Comparison of ENCODE assay signal across 1 cellular context in the genomic region with DNA sequence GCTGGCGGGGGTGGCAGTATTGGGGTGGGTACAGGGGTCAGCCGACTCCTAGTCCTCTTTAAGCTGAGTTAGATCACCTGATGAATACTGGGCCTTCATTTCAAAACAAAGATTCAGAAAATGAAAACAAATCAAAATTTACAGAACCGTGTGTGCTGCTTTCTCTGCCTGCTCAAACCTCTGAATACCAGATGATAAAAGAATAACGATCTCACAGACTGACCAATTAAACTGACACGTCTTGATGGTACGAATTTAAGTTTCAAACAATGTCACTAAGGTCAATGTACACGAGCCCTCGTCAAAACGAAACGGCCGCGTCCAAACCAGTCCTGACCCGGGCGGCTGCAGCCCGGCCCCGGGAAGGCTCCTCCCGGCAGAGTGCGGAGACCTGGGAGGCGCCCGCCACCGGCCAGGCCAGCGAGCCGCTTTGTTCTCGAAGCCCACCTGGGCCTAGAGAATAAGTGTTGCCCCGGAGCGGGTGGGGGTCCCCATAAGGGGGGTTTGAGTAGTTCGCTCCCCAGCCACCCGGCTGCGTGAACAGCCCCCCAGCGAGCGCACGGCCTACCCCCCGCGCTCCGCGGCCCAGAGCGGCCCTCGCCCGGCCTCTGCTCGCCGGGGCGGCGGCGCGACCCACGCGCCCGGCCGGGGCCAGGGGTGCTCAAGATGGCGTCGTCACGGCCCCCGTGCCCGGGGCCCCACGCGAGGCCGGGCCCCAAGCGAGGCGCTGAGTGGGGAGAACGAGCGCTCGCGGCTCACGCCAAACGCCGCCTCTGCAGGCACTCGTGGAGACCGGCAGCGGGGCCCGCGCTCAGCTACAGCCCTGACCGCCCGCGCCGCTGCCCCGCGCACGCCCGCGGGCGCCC.
TF ChIP-seq lines count a peak whose summit lies in the region.

No MANE protein-coding gene starts in this region.

TF ChIP-seq in HepG2, 621 proteins besides CTCF, POLR2A, EP300 and RAD21 (continued from another document and continues in another):
- TF ChIP-seq, protein P1, sequence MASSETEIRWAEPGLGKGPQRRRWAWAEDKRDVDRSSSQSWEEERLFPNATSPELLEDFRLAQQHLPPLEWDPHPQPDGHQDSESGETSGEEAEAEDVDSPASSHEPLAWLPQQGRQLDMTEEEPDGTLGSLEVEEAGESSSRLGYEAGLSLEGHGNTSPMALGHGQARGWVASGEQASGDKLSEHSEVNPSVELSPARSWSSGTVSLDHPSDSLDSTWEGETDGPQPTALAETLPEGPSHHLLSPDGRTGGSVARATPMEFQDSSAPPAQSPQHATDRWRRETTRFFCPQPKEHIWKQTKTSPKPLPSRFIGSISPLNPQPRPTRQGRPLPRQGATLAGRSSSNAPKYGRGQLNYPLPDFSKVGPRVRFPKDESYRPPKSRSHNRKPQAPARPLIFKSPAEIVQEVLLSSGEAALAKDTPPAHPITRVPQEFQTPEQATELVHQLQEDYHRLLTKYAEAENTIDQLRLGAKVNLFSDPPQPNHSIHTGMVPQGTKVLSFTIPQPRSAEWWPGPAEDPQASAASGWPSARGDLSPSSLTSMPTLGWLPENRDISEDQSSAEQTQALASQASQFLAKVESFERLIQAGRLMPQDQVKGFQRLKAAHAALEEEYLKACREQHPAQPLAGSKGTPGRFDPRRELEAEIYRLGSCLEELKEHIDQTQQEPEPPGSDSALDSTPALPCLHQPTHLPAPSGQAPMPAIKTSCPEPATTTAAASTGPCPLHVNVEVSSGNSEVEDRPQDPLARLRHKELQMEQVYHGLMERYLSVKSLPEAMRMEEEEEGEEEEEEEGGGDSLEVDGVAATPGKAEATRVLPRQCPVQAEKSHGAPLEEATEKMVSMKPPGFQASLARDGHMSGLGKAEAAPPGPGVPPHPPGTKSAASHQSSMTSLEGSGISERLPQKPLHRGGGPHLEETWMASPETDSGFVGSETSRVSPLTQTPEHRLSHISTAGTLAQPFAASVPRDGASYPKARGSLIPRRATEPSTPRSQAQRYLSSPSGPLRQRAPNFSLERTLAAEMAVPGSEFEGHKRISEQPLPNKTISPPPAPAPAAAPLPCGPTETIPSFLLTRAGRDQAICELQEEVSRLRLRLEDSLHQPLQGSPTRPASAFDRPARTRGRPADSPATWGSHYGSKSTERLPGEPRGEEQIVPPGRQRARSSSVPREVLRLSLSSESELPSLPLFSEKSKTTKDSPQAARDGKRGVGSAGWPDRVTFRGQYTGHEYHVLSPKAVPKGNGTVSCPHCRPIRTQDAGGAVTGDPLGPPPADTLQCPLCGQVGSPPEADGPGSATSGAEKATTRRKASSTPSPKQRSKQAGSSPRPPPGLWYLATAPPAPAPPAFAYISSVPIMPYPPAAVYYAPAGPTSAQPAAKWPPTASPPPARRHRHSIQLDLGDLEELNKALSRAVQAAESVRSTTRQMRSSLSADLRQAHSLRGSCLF (CRISPR knock-in tag; IDR thresholded peaks at IDR 0.05; ENCODE audit: borderline replicate concordance) = peak; percentile 59; the same call in 1 of the 2 replicates
- TF ChIP-seq, protein P2, sequence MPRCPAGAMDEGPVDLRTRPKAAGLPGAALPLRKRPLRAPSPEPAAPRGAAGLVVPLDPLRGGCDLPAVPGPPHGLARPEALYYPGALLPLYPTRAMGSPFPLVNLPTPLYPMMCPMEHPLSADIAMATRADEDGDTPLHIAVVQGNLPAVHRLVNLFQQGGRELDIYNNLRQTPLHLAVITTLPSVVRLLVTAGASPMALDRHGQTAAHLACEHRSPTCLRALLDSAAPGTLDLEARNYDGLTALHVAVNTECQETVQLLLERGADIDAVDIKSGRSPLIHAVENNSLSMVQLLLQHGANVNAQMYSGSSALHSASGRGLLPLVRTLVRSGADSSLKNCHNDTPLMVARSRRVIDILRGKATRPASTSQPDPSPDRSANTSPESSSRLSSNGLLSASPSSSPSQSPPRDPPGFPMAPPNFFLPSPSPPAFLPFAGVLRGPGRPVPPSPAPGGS (CRISPR knock-in tag; IDR thresholded peaks at IDR 0.05) = no peak
- TF ChIP-seq SP2 (CRISPR knock-in tag; IDR thresholded peaks at IDR 0.05) = peak; percentile 46; the same call in 1 of the 2 replicates
- no peak for TF ChIP-seq TBX3 (IDR thresholded peaks at IDR 0.05; ENCODE audit: borderline replicate concordance)
- no peak for TF ChIP-seq ARNTL (CRISPR knock-in tag; IDR thresholded peaks at IDR 0.05)
- no peak; the same call in 1 of the 2 replicates for TF ChIP-seq NFKB2 (CRISPR knock-in tag; IDR thresholded peaks at IDR 0.05; ENCODE audit: borderline replicate concordance)
- peak; percentile 70 for TF ChIP-seq ZNF274 (CRISPR knock-in tag; IDR thresholded peaks at IDR 0.05)
- TF ChIP-seq, protein P3, sequence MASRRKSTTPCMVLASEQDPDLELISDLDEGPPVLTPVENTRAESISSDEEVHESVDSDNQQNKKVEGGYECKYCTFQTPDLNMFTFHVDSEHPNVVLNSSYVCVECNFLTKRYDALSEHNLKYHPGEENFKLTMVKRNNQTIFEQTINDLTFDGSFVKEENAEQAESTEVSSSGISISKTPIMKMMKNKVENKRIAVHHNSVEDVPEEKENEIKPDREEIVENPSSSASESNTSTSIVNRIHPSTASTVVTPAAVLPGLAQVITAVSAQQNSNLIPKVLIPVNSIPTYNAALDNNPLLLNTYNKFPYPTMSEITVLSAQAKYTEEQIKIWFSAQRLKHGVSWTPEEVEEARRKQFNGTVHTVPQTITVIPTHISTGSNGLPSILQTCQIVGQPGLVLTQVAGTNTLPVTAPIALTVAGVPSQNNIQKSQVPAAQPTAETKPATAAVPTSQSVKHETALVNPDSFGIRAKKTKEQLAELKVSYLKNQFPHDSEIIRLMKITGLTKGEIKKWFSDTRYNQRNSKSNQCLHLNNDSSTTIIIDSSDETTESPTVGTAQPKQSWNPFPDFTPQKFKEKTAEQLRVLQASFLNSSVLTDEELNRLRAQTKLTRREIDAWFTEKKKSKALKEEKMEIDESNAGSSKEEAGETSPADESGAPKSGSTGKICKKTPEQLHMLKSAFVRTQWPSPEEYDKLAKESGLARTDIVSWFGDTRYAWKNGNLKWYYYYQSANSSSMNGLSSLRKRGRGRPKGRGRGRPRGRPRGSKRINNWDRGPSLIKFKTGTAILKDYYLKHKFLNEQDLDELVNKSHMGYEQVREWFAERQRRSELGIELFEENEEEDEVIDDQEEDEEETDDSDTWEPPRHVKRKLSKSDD (CRISPR knock-in tag; IDR thresholded peaks at IDR 0.05; ENCODE audit: low read depth) = peak; percentile 1; the same call in 1 of the 2 replicates
- no peak for TF ChIP-seq ZNF121 (CRISPR knock-in tag; IDR thresholded peaks at IDR 0.05)
- TF ChIP-seq, protein P4, sequence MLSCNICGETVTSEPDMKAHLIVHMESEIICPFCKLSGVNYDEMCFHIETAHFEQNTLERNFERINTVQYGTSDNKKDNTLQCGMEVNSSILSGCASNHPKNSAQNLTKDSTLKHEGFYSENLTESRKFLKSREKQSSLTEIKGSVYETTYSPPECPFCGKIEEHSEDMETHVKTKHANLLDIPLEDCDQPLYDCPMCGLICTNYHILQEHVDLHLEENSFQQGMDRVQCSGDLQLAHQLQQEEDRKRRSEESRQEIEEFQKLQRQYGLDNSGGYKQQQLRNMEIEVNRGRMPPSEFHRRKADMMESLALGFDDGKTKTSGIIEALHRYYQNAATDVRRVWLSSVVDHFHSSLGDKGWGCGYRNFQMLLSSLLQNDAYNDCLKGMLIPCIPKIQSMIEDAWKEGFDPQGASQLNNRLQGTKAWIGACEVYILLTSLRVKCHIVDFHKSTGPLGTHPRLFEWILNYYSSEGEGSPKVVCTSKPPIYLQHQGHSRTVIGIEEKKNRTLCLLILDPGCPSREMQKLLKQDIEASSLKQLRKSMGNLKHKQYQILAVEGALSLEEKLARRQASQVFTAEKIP (CRISPR knock-in tag; IDR thresholded peaks at IDR 0.05; ENCODE audit: borderline replicate concordance) = no peak
- TF ChIP-seq, protein P5, sequence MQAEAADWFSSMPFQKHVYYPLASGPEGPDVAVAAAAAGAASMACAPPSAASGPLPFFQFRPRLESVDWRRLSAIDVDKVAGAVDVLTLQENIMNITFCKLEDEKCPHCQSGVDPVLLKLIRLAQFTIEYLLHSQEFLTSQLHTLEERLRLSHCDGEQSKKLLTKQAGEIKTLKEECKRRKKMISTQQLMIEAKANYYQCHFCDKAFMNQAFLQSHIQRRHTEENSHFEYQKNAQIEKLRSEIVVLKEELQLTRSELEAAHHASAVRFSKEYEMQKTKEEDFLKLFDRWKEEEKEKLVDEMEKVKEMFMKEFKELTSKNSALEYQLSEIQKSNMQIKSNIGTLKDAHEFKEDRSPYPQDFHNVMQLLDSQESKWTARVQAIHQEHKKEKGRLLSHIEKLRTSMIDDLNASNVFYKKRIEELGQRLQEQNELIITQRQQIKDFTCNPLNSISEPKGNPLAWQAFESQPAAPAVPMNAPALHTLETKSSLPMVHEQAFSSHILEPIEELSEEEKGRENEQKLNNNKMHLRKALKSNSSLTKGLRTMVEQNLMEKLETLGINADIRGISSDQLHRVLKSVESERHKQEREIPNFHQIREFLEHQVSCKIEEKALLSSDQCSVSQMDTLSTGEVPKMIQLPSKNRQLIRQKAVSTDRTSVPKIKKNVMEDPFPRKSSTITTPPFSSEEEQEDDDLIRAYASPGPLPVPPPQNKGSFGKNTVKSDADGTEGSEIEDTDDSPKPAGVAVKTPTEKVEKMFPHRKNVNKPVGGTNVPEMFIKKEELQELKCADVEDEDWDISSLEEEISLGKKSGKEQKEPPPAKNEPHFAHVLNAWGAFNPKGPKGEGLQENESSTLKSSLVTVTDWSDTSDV (CRISPR knock-in tag; IDR thresholded peaks at IDR 0.05) = no peak
- TF ChIP-seq ERF (CRISPR knock-in tag; IDR thresholded peaks at IDR 0.05) = peak; percentile 23; the same call in 1 of the 2 replicates
- no peak for TF ChIP-seq JUND (CRISPR knock-in tag; IDR thresholded peaks at IDR 0.05)
- TF ChIP-seq MIER2 (CRISPR knock-in tag; IDR thresholded peaks at IDR 0.05) = no peak
- no peak for TF ChIP-seq CEBPB (IDR thresholded peaks at IDR 0.05; ENCODE audit: borderline replicate concordance, low read depth, low read length)
- TF ChIP-seq, protein P6, sequence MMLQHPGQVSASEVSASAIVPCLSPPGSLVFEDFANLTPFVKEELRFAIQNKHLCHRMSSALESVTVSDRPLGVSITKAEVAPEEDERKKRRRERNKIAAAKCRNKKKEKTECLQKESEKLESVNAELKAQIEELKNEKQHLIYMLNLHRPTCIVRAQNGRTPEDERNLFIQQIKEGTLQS (CRISPR knock-in tag; IDR thresholded peaks at IDR 0.05) = no peak
- TF ChIP-seq MLLT10 (CRISPR knock-in tag; IDR thresholded peaks at IDR 0.05) = 0 out of 2 replicates have a peak, but pooled peaks have one; percentile 86
- TF ChIP-seq, protein P7, sequence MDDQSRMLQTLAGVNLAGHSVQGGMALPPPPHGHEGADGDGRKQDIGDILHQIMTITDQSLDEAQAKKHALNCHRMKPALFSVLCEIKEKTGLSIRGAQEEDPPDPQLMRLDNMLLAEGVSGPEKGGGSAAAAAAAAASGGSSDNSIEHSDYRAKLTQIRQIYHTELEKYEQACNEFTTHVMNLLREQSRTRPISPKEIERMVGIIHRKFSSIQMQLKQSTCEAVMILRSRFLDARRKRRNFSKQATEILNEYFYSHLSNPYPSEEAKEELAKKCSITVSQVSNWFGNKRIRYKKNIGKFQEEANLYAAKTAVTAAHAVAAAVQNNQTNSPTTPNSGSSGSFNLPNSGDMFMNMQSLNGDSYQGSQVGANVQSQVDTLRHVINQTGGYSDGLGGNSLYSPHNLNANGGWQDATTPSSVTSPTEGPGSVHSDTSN (CRISPR knock-in tag; IDR thresholded peaks at IDR 0.05; ENCODE audit: borderline replicate concordance) = no peak
- no peak for TF ChIP-seq ZNF775 (CRISPR knock-in tag; IDR thresholded peaks at IDR 0.05; ENCODE audit: borderline replicate concordance)
- TF ChIP-seq TAF1 (CRISPR knock-in tag; IDR thresholded peaks at IDR 0.05) = peak; percentile 15; the same call in 1 of the 2 replicates
- TF ChIP-seq ZNF496 (CRISPR knock-in tag; IDR thresholded peaks at IDR 0.05; ENCODE audit: insufficient replicate concordance) = no peak
- 0 out of 2 replicates have a peak, but pooled peaks have one; percentile 26 for TF ChIP-seq CAMTA2 (CRISPR knock-in tag; IDR thresholded peaks at IDR 0.05; ENCODE audit: borderline replicate concordance)
- TF ChIP-seq MAFF (IDR thresholded peaks at IDR 0.05; ENCODE audit: low read depth, low read length) = no peak
- peak; percentile 66; the same call in 1 of the 2 replicates for TF ChIP-seq ZNF563 (CRISPR knock-in tag; IDR thresholded peaks at IDR 0.05)
- peak; percentile 9; the same call in 1 of the 2 replicates for TF ChIP-seq NR2C2 (CRISPR knock-in tag; IDR thresholded peaks at IDR 0.05; ENCODE audit: borderline replicate concordance)
- TF ChIP-seq TCF12 (IDR thresholded peaks at IDR 0.05) = no peak
- peak; percentile 79; the same call in 1 of the 2 replicates for TF ChIP-seq TCF12 (CRISPR knock-in tag; IDR thresholded peaks at IDR 0.05)
- TF ChIP-seq KLF6 (CRISPR knock-in tag; IDR thresholded peaks at IDR 0.05) = no peak
- no peak for TF ChIP-seq ZNF207 (IDR thresholded peaks at IDR 0.05; ENCODE audit: borderline replicate concordance)
- no peak for TF ChIP-seq ETV6 (CRISPR knock-in tag; conservative IDR thresholded peaks at IDR 0.05)
- peak; percentile 0; the same call in 1 of the 2 replicates for TF ChIP-seq SIN3A (IDR thresholded peaks at IDR 0.05; ENCODE audit: borderline replicate concordance, low read depth, low read length)
- peak; percentile 61 for TF ChIP-seq ZNF790 (CRISPR knock-in tag; IDR thresholded peaks at IDR 0.05; ENCODE audit: borderline replicate concordance)
- TF ChIP-seq, protein P8, sequence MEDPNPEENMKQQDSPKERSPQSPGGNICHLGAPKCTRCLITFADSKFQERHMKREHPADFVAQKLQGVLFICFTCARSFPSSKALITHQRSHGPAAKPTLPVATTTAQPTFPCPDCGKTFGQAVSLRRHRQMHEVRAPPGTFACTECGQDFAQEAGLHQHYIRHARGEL (CRISPR knock-in tag; IDR thresholded peaks at IDR 0.05) = no peak
- TF ChIP-seq ZNF468 (CRISPR knock-in tag; IDR thresholded peaks at IDR 0.05) = no peak
- TF ChIP-seq ZEB1 (IDR thresholded peaks at IDR 0.05; ENCODE audit: insufficient replicate concordance, low read depth) = peak; percentile 43
- TF ChIP-seq NR2F1 (CRISPR knock-in tag; IDR thresholded peaks at IDR 0.05) = no peak
- no peak for TF ChIP-seq ZNF382 (CRISPR knock-in tag; IDR thresholded peaks at IDR 0.05; ENCODE audit: borderline replicate concordance)
- TF ChIP-seq AGO1 (IDR thresholded peaks at IDR 0.05; ENCODE audit: low read depth, low read length, poor library complexity, severe bottlenecking) = peak; percentile 33
- TF ChIP-seq ZC3H13 (CRISPR knock-in tag; IDR thresholded peaks at IDR 0.05) = peak; percentile 5; the same call in 1 of the 2 replicates
- TF ChIP-seq ZNF44 (CRISPR knock-in tag; IDR thresholded peaks at IDR 0.05) = 0 out of 2 replicates have a peak, but pooled peaks have one; percentile 61
- TF ChIP-seq SSRP1 (CRISPR knock-in tag; IDR thresholded peaks at IDR 0.05) = no peak
- TF ChIP-seq ZNF556 (CRISPR knock-in tag; IDR thresholded peaks at IDR 0.05; ENCODE audit: borderline replicate concordance) = no peak
- peak; percentile 81; the same call in 1 of the 2 replicates for TF ChIP-seq SNAI1 (CRISPR knock-in tag; IDR thresholded peaks at IDR 0.05; ENCODE audit: borderline replicate concordance)
- peak; percentile 84; the same call in 1 of the 2 replicates for TF ChIP-seq ZFP82 (CRISPR knock-in tag; IDR thresholded peaks at IDR 0.05; ENCODE audit: borderline replicate concordance)
- TF ChIP-seq, protein P9, sequence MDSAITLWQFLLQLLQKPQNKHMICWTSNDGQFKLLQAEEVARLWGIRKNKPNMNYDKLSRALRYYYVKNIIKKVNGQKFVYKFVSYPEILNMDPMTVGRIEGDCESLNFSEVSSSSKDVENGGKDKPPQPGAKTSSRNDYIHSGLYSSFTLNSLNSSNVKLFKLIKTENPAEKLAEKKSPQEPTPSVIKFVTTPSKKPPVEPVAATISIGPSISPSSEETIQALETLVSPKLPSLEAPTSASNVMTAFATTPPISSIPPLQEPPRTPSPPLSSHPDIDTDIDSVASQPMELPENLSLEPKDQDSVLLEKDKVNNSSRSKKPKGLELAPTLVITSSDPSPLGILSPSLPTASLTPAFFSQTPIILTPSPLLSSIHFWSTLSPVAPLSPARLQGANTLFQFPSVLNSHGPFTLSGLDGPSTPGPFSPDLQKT (CRISPR knock-in tag; IDR thresholded peaks at IDR 0.05; ENCODE audit: borderline replicate concordance) = no peak
